In the genomic region with DNA sequence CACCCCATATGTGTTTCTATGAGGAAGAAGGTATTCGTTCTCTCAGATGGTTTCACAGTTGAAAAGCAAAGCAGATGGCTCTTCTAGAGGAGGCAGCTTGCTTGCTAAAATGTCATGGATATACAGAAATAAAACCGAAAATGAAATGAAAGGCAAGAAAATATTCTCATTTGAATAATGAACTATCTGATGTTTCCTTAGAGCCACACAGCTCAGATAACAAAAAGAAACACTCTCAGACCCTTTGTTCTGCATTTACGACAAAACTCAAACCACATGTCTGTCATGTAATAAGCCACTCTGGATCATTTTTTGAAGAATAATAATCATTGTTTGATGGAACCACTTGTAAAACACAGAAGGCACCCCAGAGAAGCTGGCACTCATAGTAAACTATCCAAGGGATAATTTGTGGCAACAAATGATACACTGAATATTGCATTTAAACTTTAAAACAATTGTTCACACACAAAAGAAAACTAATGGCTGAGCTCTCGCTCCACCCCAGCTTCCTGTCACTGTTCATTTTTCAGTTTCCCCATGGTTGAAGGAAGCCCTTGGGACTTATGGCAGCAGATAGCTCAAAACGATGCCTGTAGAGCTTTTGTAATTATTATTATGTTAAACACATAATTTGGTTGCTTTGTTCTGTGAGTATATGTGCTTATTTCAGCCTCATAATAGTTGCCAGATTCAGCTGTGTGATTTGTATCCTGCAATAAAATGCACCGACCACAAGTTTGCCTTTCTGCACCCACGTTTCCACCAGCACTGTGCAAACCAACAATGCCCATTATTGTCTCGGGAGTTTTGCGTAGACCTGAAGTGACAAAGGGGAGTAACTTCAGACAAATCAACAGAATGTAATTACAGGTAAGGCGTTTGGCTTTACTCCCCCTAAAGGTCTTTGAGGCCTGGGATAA, we compare ENCODE assay signal across 10 cellular contexts.
DNase-seq lines count a peak whose midpoint lies in the region; ATAC-seq and TF ChIP-seq lines count a peak whose summit lies in the region.
"Had no signal": no experiment of that assay in that cellular context is flagged by ENCODE, and none has a peak within 500 bp of the region (broad histone marks: within the 10 kb centered on the region; RNA-seq: fewer than 3 reads in every experiment).

No MANE protein-coding gene starts in this region.

- H3K79me2 ChIP-seq in neural cell (replicated peaks; ENCODE audit: insufficient read depth, low read length), result no peaks in the 10 kb centered on the region

- H2AFZ ChIP-seq in neural cell (ENCODE audit: low read depth, low read length), result no peak overlapping the region

- H3K27ac ChIP-seq in neural cell (ENCODE audit: low read length), result peak overlapping the region; percentile 16
- no peak overlapping the region for H3K27ac ChIP-seq in adrenal gland

- ATAC-seq in GM19043 (IDR thresholded peaks at IDR 0.05; ENCODE audit: low read depth, unreplicated experiment) (peak; percentile 69), HG02588 (IDR thresholded peaks at IDR 0.05; ENCODE audit: unreplicated experiment) (peak; percentile 90)

- no peak overlapping the region for H3K9ac ChIP-seq in neural cell (ENCODE audit: low read length)

- H3K4me2 ChIP-seq in neural cell (ENCODE audit: low read length), result no peak overlapping the region

- H3K27me3 ChIP-seq in neural cell (ENCODE audit: insufficient read depth, low read depth, low read length), result no peaks in the 10 kb centered on the region
- H3K27me3 ChIP-seq in adrenal gland, result no peaks in the 10 kb centered on the region

- no peak for TF ChIP-seq CTCF in neural cell (IDR thresholded peaks at IDR 0.05; ENCODE audit: poor library complexity, severe bottlenecking)
- TF ChIP-seq CTCF in adrenal gland (IDR thresholded peaks at IDR 0.05), result no peak

- H3F3A ChIP-seq in neural cell (ENCODE audit: insufficient read depth, low read length, poor library complexity, severe bottlenecking), result no peaks in the 10 kb centered on the region

- TF ChIP-seq POLR2A in adrenal gland (IDR thresholded peaks at IDR 0.05), result no peak

- H3K36me3 ChIP-seq in neural cell (ENCODE audit: insufficient read depth, low read length), result no peaks in the 10 kb centered on the region
- no peaks in the 10 kb centered on the region for H3K36me3 ChIP-seq in adrenal gland (replicated peaks in 1 of 2)

- no peak for TF ChIP-seq EP300 in neural cell (conservative IDR thresholded peaks at IDR 0.05; ENCODE audit: poor library complexity, severe bottlenecking)

- H3K9me3 ChIP-seq in neural cell (ENCODE audit: low read length), result no peaks in the 10 kb centered on the region
- no peaks in the 10 kb centered on the region for H3K9me3 ChIP-seq in adrenal gland (replicated peaks in 1 of 3)

- H3K4me3 ChIP-seq in neural cell (ENCODE audit: low read length) (no peak overlapping the region), adrenal gland (no peak overlapping the region)

- no peaks in the 10 kb centered on the region for H3K4me1 ChIP-seq in adrenal gland (replicated peaks in 1 of 2)

- intact Hi-C loops in adrenal gland (cut with DNase I), result no loop called here

- 76 to 81% (median 79%) methylated on average over 10 of the region's 10 CpGs for WGBS in adrenal gland, 4 donors

- TF ChIP-seq RAD21 in neural cell (conservative IDR thresholded peaks at IDR 0.05), result no peak

- DNase-seq in HuH-7 (ENCODE audit: low spot score), result peak; percentile 3
- no peak for DNase-seq in HuH-7.5 (ENCODE audit: low spot score)
- no peak for DNase-seq in adrenal gland
- no peak for DNase-seq in DMS153 (lab: John Stamatoyannopoulos, UW)
- DNase-seq: activated naive CD4-positive, alpha-beta T cell treated with anti-CD3 and anti-CD28 coated beads for 36 hours; foreskin melanocyte; SHP77 treated with DMSO at 0.1 percent for 48 hours had no signal

- no peaks in the 10 kb centered on the region for H3K9me2 ChIP-seq in neural cell (ENCODE audit: insufficient read depth, low read length)

- H4K20me1 ChIP-seq in neural cell (ENCODE audit: insufficient read depth), result no peaks in the 10 kb centered on the region

TF ChIP-seq in neural cell, 6 proteins besides CTCF, POLR2A, EP300 and RAD21:
- TF ChIP-seq MXI1 (conservative IDR thresholded peaks at IDR 0.05; ENCODE audit: poor library complexity, severe bottlenecking), result no peak
- no peak for TF ChIP-seq POLR2AphosphoS5 (IDR thresholded peaks at IDR 0.05)
- TF ChIP-seq EZH2 (IDR thresholded peaks at IDR 0.05; ENCODE audit: borderline replicate concordance, insufficient read depth, low read length, poor library complexity, severe bottlenecking), result no peak
